Comparison of ENCODE assay signal across 28 cellular contexts in the genomic region with DNA sequence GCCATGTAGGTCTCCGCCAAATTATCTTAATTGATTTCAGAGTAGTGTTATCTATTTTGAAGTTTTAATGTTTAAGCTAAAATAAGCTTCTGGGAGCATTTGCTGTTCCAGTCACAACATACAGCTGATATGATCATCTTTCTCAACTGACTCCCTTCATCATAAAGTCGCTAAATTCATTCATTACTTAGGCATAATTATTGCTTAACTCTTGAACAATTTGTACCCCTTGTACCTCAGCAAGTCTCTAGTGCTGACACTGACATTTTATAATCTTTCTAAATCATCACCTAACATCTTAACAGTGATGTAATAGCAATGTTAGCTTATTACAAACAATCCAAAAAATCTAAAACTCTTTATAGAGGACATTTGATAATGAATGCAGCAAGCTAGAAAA. TPM values are rescaled to one million over a fixed set of nuclear protein-coding genes. Genes with fewer than 3 reads are reported as not detected.
"Had no signal": no experiment of that assay in that cellular context is flagged by ENCODE, and none has a peak within 500 bp of the region (broad histone marks: within the 10 kb centered on the region; RNA-seq: fewer than 3 reads in every experiment).

No MANE protein-coding gene starts in this region.

- H3K9me3 ChIP-seq: left ventricle myocardium inferior, neutrophil, psoas muscle, tibial nerve, vagina had no signal

- ATAC-seq: left colon, natural killer cell, psoas muscle, sciatic nerve had no signal

- H3K4me2 ChIP-seq: neural progenitor cell had no signal

- H3K4me1 ChIP-seq: left ventricle myocardium inferior, neural progenitor cell, parathyroid adenoma, psoas muscle, tibial nerve had no signal

- H3K9ac ChIP-seq: neural progenitor cell, parathyroid adenoma had no signal

- H3K79me2 ChIP-seq: parathyroid adenoma had no signal

- H3K27me3 ChIP-seq: neural progenitor cell, neutrophil, tibial nerve, vagina had no signal

- H3K36me3 ChIP-seq: neural progenitor cell, neutrophil, vagina had no signal

- H2AFZ ChIP-seq: neural progenitor cell, parathyroid adenoma had no signal

- DNase-seq: hypothalamus; immature natural killer cell; kidney; left colon; left ventricle myocardium inferior; mesendoderm; naive B cell; natural killer cell; nephron progenitor cell; occipital lobe; psoas muscle; stimulated activated CD4-positive, alpha-beta T cell treated with anti-CD3 and anti-CD28 coated beads, Interleukin-12 subunit alpha, Interleukin-12 subunit beta, amount 100 ng/mL, for 4 hours; stimulated activated CD4-positive, alpha-beta T cell treated with anti-CD3 and anti-CD28 coated beads, Interleukin-15, amount 100 ng/mL, for 24 hours; stimulated activated CD4-positive, alpha-beta T cell treated with anti-CD3 and anti-CD28 coated beads, Interleukin-2, amount 100 ng/mL, for 24 hours; stimulated activated CD4-positive, alpha-beta T cell treated with anti-CD3 and anti-CD28 coated beads, Interleukin-4, amount 100 ng/mL, for 1 hour; stimulated activated naive CD4-positive, alpha-beta T cell had no signal

- FAIRE-seq: islet of Langerhans, kidney had no signal

- H3K4me3 ChIP-seq: left ventricle myocardium inferior, lung, neural progenitor cell, psoas muscle, skin epidermis, tibial nerve, vagina had no signal

- H3K27ac ChIP-seq: left ventricle myocardium inferior, neural progenitor cell, neutrophil, parathyroid adenoma, psoas muscle, tibial nerve, vagina had no signal

RNA-seq across cellular contexts. Expression of gene WNT16, which starts 54.3 kb away (rescaled TPM):
- total RNA-seq: kidney, left colon, left ventricle myocardium inferior, natural killer cell, posterior vena cava, sciatic nerve, subcutaneous adipose tissue had no signal
- polyA plus RNA-seq: immature natural killer cell, psoas muscle, urinary bladder had no signal
